9 cellular contexts compared by ENCODE assay signal in genomic region chr13:48318714-48319457, GRCh38. TPM values are rescaled to one million over a fixed set of nuclear protein-coding genes. Genes with fewer than 3 reads are reported as not detected.
A peak's percentile ranks its signal among the peaks of the same experiment; 100 is the strongest.
DNase-seq lines count a peak whose midpoint lies in the region; ATAC-seq and TF ChIP-seq lines count a peak whose summit lies in the region.
"Had no signal": no experiment of that assay in that cellular context is flagged by ENCODE, and none has a peak within 500 bp of the region (broad histone marks: within the 10 kb centered on the region; RNA-seq: fewer than 3 reads in every experiment).

No MANE protein-coding gene starts in this region.

- intact Hi-C loops in Calu3 (cut with micrococcal nuclease; ENCODE audit: unreplicated experiment): no loop called here

- peak; percentile 23 for ATAC-seq in left lobe of liver
- ATAC-seq in stimulated activated naive CD8-positive, alpha-beta T cell treated with anti-CD3 and anti-CD28 coated beads, Interleukin-15, amount 100 ng/mL, for 72 hours: peak; percentile 53

- no peak overlapping the region for H2AFZ ChIP-seq in OCI-LY1 (ENCODE audit: low read length)

- H3K4me3 ChIP-seq in OCI-LY1 (ENCODE audit: low read depth, low read length, poor library complexity, severe bottlenecking) (peak overlapping the region; percentile 24), WERI-Rb-1 (ENCODE audit: low read depth, low read length) (no peak overlapping the region)

- H3F3A ChIP-seq in OCI-LY1 (ENCODE audit: insufficient read depth, low read length): no peaks in the 10 kb centered on the region

- peak overlapping the region; percentile 28 for H3K27ac Mint-ChIP-seq in activated naive CD8-positive, alpha-beta T cell
- H3K27ac Mint-ChIP-seq in stimulated activated naive CD8-positive, alpha-beta T cell treated with anti-CD3 and anti-CD28 coated beads, Interleukin-15, amount 100 ng/mL, for 72 hours: no peak overlapping the region
- no peak overlapping the region for H3K27ac Mint-ChIP-seq in Calu3 (ENCODE audit: unreplicated experiment)
- H3K27ac Mint-ChIP-seq: type B pancreatic cell had no signal

- H3K36me3 ChIP-seq in OCI-LY1 (ENCODE audit: insufficient read depth, low read length) (peaks cover 52% of the 10 kb centered on the region), WERI-Rb-1 (no peaks in the 10 kb centered on the region)

- peaks cover 3% of the 10 kb centered on the region for H3K36me3 Mint-ChIP-seq in activated naive CD8-positive, alpha-beta T cell
- peaks cover 13% of the 10 kb centered on the region for H3K36me3 Mint-ChIP-seq in Calu3 (ENCODE audit: insufficient read depth, unreplicated experiment)

- DNase-seq in left lobe of liver (ENCODE audit: low spot score): no peak
- peak in 1 of 2 donors; percentile 23 for DNase-seq in stimulated activated naive CD8-positive, alpha-beta T cell treated with anti-CD3 and anti-CD28 coated beads, Interleukin-15, amount 100 ng/mL, for 72 hours
- no peak for DNase-seq in NCI-H2171 (lab: John Stamatoyannopoulos, UW)
- DNase-seq in Calu3: no peak
- no peak for DNase-seq in WERI-Rb-1
- DNase-seq: hypothalamus had no signal

- H3K9me3 ChIP-seq in OCI-LY1 (ENCODE audit: low read length): peaks cover 8% of the 10 kb centered on the region; the same call in 1 of the 2 replicates
- no peaks in the 10 kb centered on the region for H3K9me3 ChIP-seq in WERI-Rb-1 (ENCODE audit: severe bottlenecking)

- BruUV-seq in Calu3 (replicated peaks; lab: Mats Ljungman, UMichigan): no TSS peak

- H3K9ac ChIP-seq in OCI-LY1 (ENCODE audit: low read length): no peak overlapping the region

- no peaks in the 10 kb centered on the region for H3K27me3 Mint-ChIP-seq in activated naive CD8-positive, alpha-beta T cell
- no peaks in the 10 kb centered on the region for H3K27me3 Mint-ChIP-seq in stimulated activated naive CD8-positive, alpha-beta T cell treated with anti-CD3 and anti-CD28 coated beads, Interleukin-15, amount 100 ng/mL, for 72 hours
- no peaks in the 10 kb centered on the region for H3K27me3 Mint-ChIP-seq in Calu3 (ENCODE audit: unreplicated experiment)
- H3K27me3 Mint-ChIP-seq: type B pancreatic cell had no signal

- CTCF ChIA-PET in Calu3 (lab: Charles Lee): no interaction called here

- no peak overlapping the region for H3K27ac ChIP-seq in OCI-LY1 (ENCODE audit: low read depth, low read length, poor library complexity, severe bottlenecking)
- no peak overlapping the region for H3K27ac ChIP-seq in WERI-Rb-1

- H3K27me3 ChIP-seq in OCI-LY1 (ENCODE audit: insufficient read depth, low read length) (no peaks in the 10 kb centered on the region), WERI-Rb-1 (ENCODE audit: insufficient read depth, low read depth, severe bottlenecking) (no peaks in the 10 kb centered on the region)

- TF ChIP-seq CTCF in OCI-LY1 (IDR thresholded peaks at IDR 0.05; ENCODE audit: low read length): no peak
- no peak for TF ChIP-seq CTCF in Calu3 (IDR thresholded peaks at IDR 0.05; ENCODE audit: unreplicated experiment)
- no peak for TF ChIP-seq CTCF in WERI-Rb-1 (IDR thresholded peaks at IDR 0.05; ENCODE audit: low read depth, low read length)

- H3K4me1 ChIP-seq in OCI-LY1 (ENCODE audit: insufficient read depth, low read length, severe bottlenecking): no peaks in the 10 kb centered on the region

- peak overlapping the region; percentile 86 for H3K4me3 Mint-ChIP-seq in activated naive CD8-positive, alpha-beta T cell
- H3K4me3 Mint-ChIP-seq in stimulated activated naive CD8-positive, alpha-beta T cell treated with anti-CD3 and anti-CD28 coated beads, Interleukin-15, amount 100 ng/mL, for 72 hours: peak overlapping the region; percentile 84 to 85
- no peak overlapping the region for H3K4me3 Mint-ChIP-seq in Calu3 (ENCODE audit: low read depth, unreplicated experiment)
- H3K4me3 Mint-ChIP-seq: type B pancreatic cell had no signal

- peak overlapping the region; percentile 27; the same call in 1 of the 2 replicates for H3K4me2 ChIP-seq in OCI-LY1 (ENCODE audit: low read length)

- peaks cover 10% of the 10 kb centered on the region for H3K79me2 ChIP-seq in OCI-LY1 (ENCODE audit: insufficient read depth, low read length)

- no peaks in the 10 kb centered on the region for H4K20me1 ChIP-seq in OCI-LY1 (ENCODE audit: insufficient read depth, low read length)

- H3K9me2 ChIP-seq in OCI-LY1 (ENCODE audit: low read depth, low read length): no peaks in the 10 kb centered on the region

- H3K4me1 Mint-ChIP-seq in activated naive CD8-positive, alpha-beta T cell (ENCODE audit: low read depth): peaks cover 27% of the 10 kb centered on the region
- H3K4me1 Mint-ChIP-seq in stimulated activated naive CD8-positive, alpha-beta T cell treated with anti-CD3 and anti-CD28 coated beads, Interleukin-15, amount 100 ng/mL, for 72 hours: peaks cover 64% of the 10 kb centered on the region
- H3K4me1 Mint-ChIP-seq in Calu3 (ENCODE audit: low read depth, unreplicated experiment): no peaks in the 10 kb centered on the region

- H3K9me3 Mint-ChIP-seq in activated naive CD8-positive, alpha-beta T cell (ENCODE audit: low read depth): no peaks in the 10 kb centered on the region
- H3K9me3 Mint-ChIP-seq in stimulated activated naive CD8-positive, alpha-beta T cell treated with anti-CD3 and anti-CD28 coated beads, Interleukin-15, amount 100 ng/mL, for 72 hours: peaks cover 4 to 7% of the 10 kb centered on the region in 2 donors
- no peaks in the 10 kb centered on the region for H3K9me3 Mint-ChIP-seq in Calu3 (ENCODE audit: low read depth, unreplicated experiment)
- H3K9me3 Mint-ChIP-seq: type B pancreatic cell had no signal

RNA-seq across cellular contexts. Expression of gene RB1, which starts 15.3 kb away (rescaled TPM):
- total RNA-seq in left lobe of liver: 8.2 TPM
- total RNA-seq in Calu3 (2022): 38.8 and 44.9 TPM in 2 replicates
